ENCODE assay signal across 17 cellular contexts in the genomic region with DNA sequence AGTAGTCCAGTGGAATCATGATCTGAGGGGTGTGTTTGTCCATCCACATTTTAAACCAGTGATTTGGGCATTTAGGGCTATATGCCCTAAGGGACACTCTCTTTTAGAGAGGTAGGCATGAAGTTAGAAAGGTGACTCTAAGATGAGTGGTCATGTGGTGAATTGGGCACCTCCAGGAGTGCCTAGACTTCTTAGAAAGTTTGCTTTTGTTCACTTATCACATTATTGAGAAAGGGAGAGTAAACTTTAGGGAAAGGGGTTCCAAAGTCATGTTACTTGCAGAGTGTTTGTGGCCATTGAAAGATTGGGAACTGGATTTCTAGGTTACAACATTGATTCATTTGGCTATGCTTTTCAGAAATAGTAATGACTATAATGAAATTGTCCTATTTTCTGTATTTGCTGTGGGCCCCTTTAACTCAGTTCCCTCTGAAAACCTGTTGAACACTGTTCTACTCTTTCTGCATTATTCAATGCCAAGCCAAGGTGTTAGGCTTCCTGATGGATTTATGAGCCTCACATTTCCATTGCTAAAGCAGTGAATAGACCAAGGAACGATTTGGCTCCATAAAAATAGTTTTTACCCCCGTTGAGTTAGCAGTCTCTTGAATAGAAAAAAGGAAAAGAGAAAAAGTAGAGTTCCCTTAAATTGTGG.
DNase-seq lines count a peak whose midpoint lies in the region; ATAC-seq and TF ChIP-seq lines count a peak whose summit lies in the region.
"Had no signal": no experiment of that assay in that cellular context is flagged by ENCODE, and none has a peak within 500 bp of the region (broad histone marks: within the 10 kb centered on the region; RNA-seq: fewer than 3 reads in every experiment).

No MANE protein-coding gene starts in this region.

- H3K36me3 ChIP-seq in HAP-1 (replicated peaks), result no peaks in the 10 kb centered on the region
- H3K36me3 ChIP-seq in SJCRH30, result no peaks in the 10 kb centered on the region
- H3K36me3 ChIP-seq in left lung, result no peaks in the 10 kb centered on the region
- no peaks in the 10 kb centered on the region for H3K36me3 ChIP-seq in BE2C
- no peaks in the 10 kb centered on the region for H3K36me3 ChIP-seq in prostate gland

- H3K27me3 ChIP-seq in HAP-1 (ENCODE audit: low read depth), result no peaks in the 10 kb centered on the region
- no peaks in the 10 kb centered on the region for H3K27me3 ChIP-seq in SJCRH30
- no peaks in the 10 kb centered on the region for H3K27me3 ChIP-seq in left lung
- no peaks in the 10 kb centered on the region; the same call in 1 of the 2 replicates for H3K27me3 ChIP-seq in BE2C
- no peaks in the 10 kb centered on the region for H3K27me3 ChIP-seq in prostate gland (replicated peaks; ENCODE audit: insufficient read depth)

- TF ChIP-seq POLR2A in prostate gland (IDR thresholded peaks at IDR 0.05), result no peak

- H3K9me3 ChIP-seq in HAP-1 (no peaks in the 10 kb centered on the region), SJCRH30 (replicated peaks) (no peaks in the 10 kb centered on the region), left lung (no peaks in the 10 kb centered on the region), BE2C (no peaks in the 10 kb centered on the region), prostate gland (no peaks in the 10 kb centered on the region)

- peak overlapping the region; percentile 4 for H3K4me3 Mint-ChIP-seq in progenitor cell of endocrine pancreas (ENCODE audit: low read depth)
- H3K4me3 Mint-ChIP-seq in activated naive CD8-positive, alpha-beta T cell treated with anti-CD3 and anti-CD28 coated beads, Interleukin-2, amount 50 U/mL, for 24 hours, result no peak overlapping the region
- H3K4me3 Mint-ChIP-seq in stimulated activated memory B cell treated with anti-CD40 and anti-IgM and Interleukin-4, amounts not matched to agents 10 μg/mL and 1 μg/mL and 100 μg/mL, for 72 hours, result no peak overlapping the region
- H3K4me3 Mint-ChIP-seq: CD14-positive monocyte had no signal

- no peaks in the 10 kb centered on the region for H3K36me3 Mint-ChIP-seq in progenitor cell of endocrine pancreas (ENCODE audit: insufficient read depth)
- H3K36me3 Mint-ChIP-seq in activated naive CD8-positive, alpha-beta T cell treated with anti-CD3 and anti-CD28 coated beads, Interleukin-2, amount 50 U/mL, for 24 hours (ENCODE audit: low read depth), result no peaks in the 10 kb centered on the region
- no peaks in the 10 kb centered on the region for H3K36me3 Mint-ChIP-seq in stimulated activated memory B cell treated with anti-CD40 and anti-IgM and Interleukin-4, amounts not matched to agents 10 μg/mL and 1 μg/mL and 100 μg/mL, for 72 hours
- H3K36me3 Mint-ChIP-seq: CD14-positive monocyte had no signal

- no peak overlapping the region for H3K4me3 ChIP-seq in HAP-1
- H3K4me3 ChIP-seq in SJCRH30, result no peak overlapping the region
- H3K4me3 ChIP-seq in left lung, result no peak overlapping the region
- no peak overlapping the region for H3K4me3 ChIP-seq in BE2C (ENCODE audit: low read depth, low read length)
- no peak overlapping the region for H3K4me3 ChIP-seq in prostate gland
- H3K4me3 ChIP-seq: K562 had no signal

- intact Hi-C loops in left lung (cut with DNase I) (no loop called here), prostate gland (cut with DNase I) (no loop called here)

- H3K4me1 Mint-ChIP-seq in progenitor cell of endocrine pancreas (ENCODE audit: low read depth), result peaks cover 44% of the 10 kb centered on the region
- H3K4me1 Mint-ChIP-seq in activated naive CD8-positive, alpha-beta T cell treated with anti-CD3 and anti-CD28 coated beads, Interleukin-2, amount 50 U/mL, for 24 hours, result no peaks in the 10 kb centered on the region
- H3K4me1 Mint-ChIP-seq in stimulated activated memory B cell treated with anti-CD40 and anti-IgM and Interleukin-4, amounts not matched to agents 10 μg/mL and 1 μg/mL and 100 μg/mL, for 72 hours, result no peaks in the 10 kb centered on the region
- H3K4me1 Mint-ChIP-seq: CD14-positive monocyte had no signal

- in situ Hi-C loops in HAP-1 (cut with MboI; ENCODE audit: low sequenced_read_pairs), result no loop called here

- H3K27ac ChIP-seq in SJCRH30, result peak overlapping the region; percentile 41
- no peak overlapping the region for H3K27ac ChIP-seq in left lung
- H3K27ac ChIP-seq in prostate gland, result no peak overlapping the region

- DNase-seq in HAP-1 (ENCODE audit: low spot score in 2 of 2) (peak; percentile 27 to 82), SJCRH30 (no peak), left lung (no peak), progenitor cell of endocrine pancreas (ENCODE audit: low spot score, unreplicated experiment) (no peak), BE2C (no peak), prostate gland (ENCODE audit: low spot score) (no peak)
- no peak for DNase-seq in activated naive CD8-positive, alpha-beta T cell treated with anti-CD3 and anti-CD28 coated beads, Interleukin-2, amount 50 U/mL, for 24 hours
- DNase-seq: DMS53, NCI-H1417, NCI-H187 treated with DMSO at 0.1 percent for 48 hours, NCI-H2171, NCI-H446 treated with DMSO at 0.1 percent for 48 hours, NCI-H748 treated with DMSO at 0.1 percent for 48 hours, RPMI8226 had no signal

- peak; percentile 66 for ATAC-seq in left lung
- ATAC-seq in activated naive CD8-positive, alpha-beta T cell treated with anti-CD3 and anti-CD28 coated beads, Interleukin-2, amount 50 U/mL, for 24 hours, result no peak
- ATAC-seq in stimulated activated memory B cell treated with anti-CD40 and anti-IgM and Interleukin-4, amounts not matched to agents 10 μg/mL and 1 μg/mL and 100 μg/mL, for 72 hours, result no peak
- ATAC-seq: K562 had no signal

- no peaks in the 10 kb centered on the region for H3K9me3 Mint-ChIP-seq in progenitor cell of endocrine pancreas (ENCODE audit: low read depth)
- H3K9me3 Mint-ChIP-seq in activated naive CD8-positive, alpha-beta T cell treated with anti-CD3 and anti-CD28 coated beads, Interleukin-2, amount 50 U/mL, for 24 hours, result no peaks in the 10 kb centered on the region
- H3K9me3 Mint-ChIP-seq in stimulated activated memory B cell treated with anti-CD40 and anti-IgM and Interleukin-4, amounts not matched to agents 10 μg/mL and 1 μg/mL and 100 μg/mL, for 72 hours, result no peaks in the 10 kb centered on the region

- peak overlapping the region; percentile 4 for H3K27ac Mint-ChIP-seq in progenitor cell of endocrine pancreas
- H3K27ac Mint-ChIP-seq in activated naive CD8-positive, alpha-beta T cell treated with anti-CD3 and anti-CD28 coated beads, Interleukin-2, amount 50 U/mL, for 24 hours, result no peak overlapping the region
- H3K27ac Mint-ChIP-seq in stimulated activated memory B cell treated with anti-CD40 and anti-IgM and Interleukin-4, amounts not matched to agents 10 μg/mL and 1 μg/mL and 100 μg/mL, for 72 hours, result no peak overlapping the region
- H3K27ac Mint-ChIP-seq: CD14-positive monocyte had no signal

- no peaks in the 10 kb centered on the region for H3K27me3 Mint-ChIP-seq in progenitor cell of endocrine pancreas
- no peaks in the 10 kb centered on the region for H3K27me3 Mint-ChIP-seq in activated naive CD8-positive, alpha-beta T cell treated with anti-CD3 and anti-CD28 coated beads, Interleukin-2, amount 50 U/mL, for 24 hours
- no peaks in the 10 kb centered on the region for H3K27me3 Mint-ChIP-seq in stimulated activated memory B cell treated with anti-CD40 and anti-IgM and Interleukin-4, amounts not matched to agents 10 μg/mL and 1 μg/mL and 100 μg/mL, for 72 hours

- no peak for TF ChIP-seq CTCF in left lung (IDR thresholded peaks at IDR 0.05)
- TF ChIP-seq CTCF in progenitor cell of endocrine pancreas (IDR thresholded peaks at IDR 0.05; ENCODE audit: unreplicated experiment), result no peak
- no peak for TF ChIP-seq CTCF in BE2C (IDR thresholded peaks at IDR 0.05; ENCODE audit: low read depth, low read length)
- TF ChIP-seq CTCF in prostate gland (IDR thresholded peaks at IDR 0.05), result no peak

- 9% methylated on average over 2 of the region's 2 CpGs for WGBS in prostate gland

- peaks cover 38% of the 10 kb centered on the region for H3K4me1 ChIP-seq in HAP-1
- peaks cover 33% of the 10 kb centered on the region for H3K4me1 ChIP-seq in SJCRH30
- peaks cover 6 to 15% of the 10 kb centered on the region in 2 donors for H3K4me1 ChIP-seq in left lung
- no peaks in the 10 kb centered on the region for H3K4me1 ChIP-seq in BE2C
- H3K4me1 ChIP-seq in prostate gland (replicated peaks), result no peaks in the 10 kb centered on the region

Comparison
In these comparisons a context has a peak if more than half of its experiments do, and no peak if none do; other contexts are left out.
1. DNase-seq: peak in HAP-1 (2 of 2); none in SJCRH30 (0 of 2), left lung (0 of 2), progenitor cell of endocrine pancreas (single experiment), BE2C (single experiment), activated naive CD8-positive, alpha-beta T cell treated with anti-CD3 and anti-CD28 coated beads, Interleukin-2, amount 50 U/mL, for 24 hours (single experiment) and prostate gland (single experiment).